Comparison of ENCODE assay signal across 1 cellular context in genomic region chr4:151599876-151600275, GRCh38.
TF ChIP-seq lines count a peak whose summit lies in the region.

No MANE protein-coding gene starts in this region.

TF ChIP-seq in HepG2, 621 proteins besides CTCF, POLR2A, EP300 and RAD21 (continued from another document):
- TF ChIP-seq ISX (CRISPR knock-in tag; conservative IDR thresholded peaks at IDR 0.05) (no peak), ATF7 (IDR thresholded peaks at IDR 0.05) (peak; percentile 58; the same call in 1 of the 2 replicates), ATF7 (CRISPR knock-in tag; IDR thresholded peaks at IDR 0.05) (no peak), JUND (CRISPR knock-in tag; IDR thresholded peaks at IDR 0.05) (no peak), ZNF747 (CRISPR knock-in tag; IDR thresholded peaks at IDR 0.05; ENCODE audit: borderline replicate concordance) (no peak), CEBPB (IDR thresholded peaks at IDR 0.05; ENCODE audit: borderline replicate concordance, low read depth, low read length) (peak; percentile 74), MTF1 (CRISPR knock-in tag; IDR thresholded peaks at IDR 0.05) (no peak), ZNF713 (CRISPR knock-in tag; IDR thresholded peaks at IDR 0.05) (no peak), ZNF598 (CRISPR knock-in tag; IDR thresholded peaks at IDR 0.05; ENCODE audit: borderline replicate concordance) (no peak), KLF13 (CRISPR knock-in tag; IDR thresholded peaks at IDR 0.05) (no peak), CEBPG (CRISPR knock-in tag; IDR thresholded peaks at IDR 0.05) (peak; percentile 5; the same call in 1 of the 2 replicates), ZNF557 (CRISPR knock-in tag; IDR thresholded peaks at IDR 0.05) (no peak), CBFB (CRISPR knock-in tag; IDR thresholded peaks at IDR 0.05) (no peak), ZNF205 (CRISPR knock-in tag; IDR thresholded peaks at IDR 0.05) (no peak), NONO (IDR thresholded peaks at IDR 0.05) (no peak), NONO (CRISPR knock-in tag; conservative IDR thresholded peaks at IDR 0.05) (no peak)
TF ChIP-seq in HepG2: peak in this region for 3.
